In genomic region chr14:102765770-102766169, GRCh38 we compare ENCODE assay signal across 5 cellular contexts. TPM values are rescaled to one million over a fixed set of nuclear protein-coding genes. Genes with fewer than 3 reads are reported as not detected.
A peak's percentile ranks its signal among the peaks of the same experiment; 100 is the strongest.
DNase-seq lines count a peak whose midpoint lies in the region; ATAC-seq and TF ChIP-seq lines count a peak whose summit lies in the region.
"Not testable (repeated sequence)": the region's sequence is repeated elsewhere in the genome, so short reads cannot be mapped to it uniquely, and the experiment has no call there.

No MANE protein-coding gene starts in this region.

- not testable (repeated sequence) for H3K9me3 ChIP-seq in HEK293 (ENCODE audit: control insufficient read depth, insufficient read depth, low read depth, low read length)

- H3K27ac ChIP-seq in HEK293 (ENCODE audit: extremely low read depth, low read depth, low read length) = not testable (repeated sequence)

- TF ChIP-seq CTCF in HEK293 (tag by site-specific recombination; IDR thresholded peaks at IDR 0.05); activated B cell treated with CpG ODN at 0.5 μM for 24 hours (IDR thresholded peaks at IDR 0.05): not testable (repeated sequence)

- H3K9me3 Mint-ChIP-seq in activated B cell treated with CpG ODN at 0.5 μM for 24 hours; memory B cell; stimulated activated effector memory CD8-positive, alpha-beta T cell treated with anti-CD3 and anti-CD28 coated beads, Interleukin-12 subunit alpha, Interleukin-12 subunit beta, amount 100 ng/mL, for 72 hours; stimulated activated naive B cell treated with anti-CD40 and anti-IgM and Interleukin-4, amounts not matched to agents 10 μg/mL and 1 μg/mL and 100 μg/mL, for 72 hours: not testable (repeated sequence)

- not testable (repeated sequence) for H3K36me3 Mint-ChIP-seq in activated B cell treated with CpG ODN at 0.5 μM for 24 hours (ENCODE audit: low read depth); memory B cell; stimulated activated effector memory CD8-positive, alpha-beta T cell treated with anti-CD3 and anti-CD28 coated beads, Interleukin-12 subunit alpha, Interleukin-12 subunit beta, amount 100 ng/mL, for 72 hours; stimulated activated naive B cell treated with anti-CD40 and anti-IgM and Interleukin-4, amounts not matched to agents 10 μg/mL and 1 μg/mL and 100 μg/mL, for 72 hours

- not testable (repeated sequence) for H3K4me1 ChIP-seq in HEK293 (ENCODE audit: control insufficient read depth, insufficient read depth, low read length)

- not testable (repeated sequence) for H3K27me3 Mint-ChIP-seq in activated B cell treated with CpG ODN at 0.5 μM for 24 hours; memory B cell; stimulated activated naive B cell treated with anti-CD40 and anti-IgM and Interleukin-4, amounts not matched to agents 10 μg/mL and 1 μg/mL and 100 μg/mL, for 72 hours

- H3K36me3 ChIP-seq in HEK293 (ENCODE audit: control insufficient read depth in 2 of 2, insufficient read depth in 1 of 2, low read length in 2 of 2) = not testable (repeated sequence)

- not testable (repeated sequence) for H3K4me3 Mint-ChIP-seq in activated B cell treated with CpG ODN at 0.5 μM for 24 hours; memory B cell; stimulated activated effector memory CD8-positive, alpha-beta T cell treated with anti-CD3 and anti-CD28 coated beads, Interleukin-12 subunit alpha, Interleukin-12 subunit beta, amount 100 ng/mL, for 72 hours; stimulated activated naive B cell treated with anti-CD40 and anti-IgM and Interleukin-4, amounts not matched to agents 10 μg/mL and 1 μg/mL and 100 μg/mL, for 72 hours

- POLR2A ChIA-PET in HEK293 (lab: Yijun Ruan, JAX) (interaction anchor here (0.7 kb wide), 1 partner anchor 304 kb away, joined by 10 read pairs; no protein-coding TSS in a partner anchor), activated B cell treated with CpG ODN at 0.5 μM for 24 hours (lab: Charles Lee) (interaction anchor here (0.6 to 3.2 kb wide), 2 partner anchors 8 to 21 kb away, joined by 3 to 18 read pairs; no protein-coding TSS in a partner anchor)

- H3K4me3 ChIP-seq in HEK293 (ENCODE audit: low read depth, low read length) = not testable (repeated sequence)

- H3K4me1 Mint-ChIP-seq in activated B cell treated with CpG ODN at 0.5 μM for 24 hours = peaks cover 68% of the 10 kb centered on the region
- H3K4me1 Mint-ChIP-seq in memory B cell = peaks cover 26% of the 10 kb centered on the region
- H3K4me1 Mint-ChIP-seq in stimulated activated effector memory CD8-positive, alpha-beta T cell treated with anti-CD3 and anti-CD28 coated beads, Interleukin-12 subunit alpha, Interleukin-12 subunit beta, amount 100 ng/mL, for 72 hours = not testable (repeated sequence)
- H3K4me1 Mint-ChIP-seq in stimulated activated naive B cell treated with anti-CD40 and anti-IgM and Interleukin-4, amounts not matched to agents 10 μg/mL and 1 μg/mL and 100 μg/mL, for 72 hours = peaks cover 51 to 75% of the 10 kb centered on the region in 2 donors

- CTCF ChIA-PET in HEK293 (lab: Yijun Ruan, JAX) = not testable (repeated sequence)
- CTCF ChIA-PET in activated B cell treated with CpG ODN at 0.5 μM for 24 hours (lab: Charles Lee) = interaction anchor here (1.1 kb wide), 1 partner anchor 9 kb away, joined by 4 read pairs; no protein-coding TSS in a partner anchor

- not testable (repeated sequence) for ATAC-seq in activated B cell treated with CpG ODN at 0.5 μM for 24 hours (ENCODE audit: low read depth); memory B cell (ENCODE audit: low read depth); stimulated activated effector memory CD8-positive, alpha-beta T cell treated with anti-CD3 and anti-CD28 coated beads, Interleukin-12 subunit alpha, Interleukin-12 subunit beta, amount 100 ng/mL, for 72 hours; stimulated activated naive B cell treated with anti-CD40 and anti-IgM and Interleukin-4, amounts not matched to agents 10 μg/mL and 1 μg/mL and 100 μg/mL, for 72 hours (replicated peaks)

- peak overlapping the region; percentile 24 for H3K27ac Mint-ChIP-seq in activated B cell treated with CpG ODN at 0.5 μM for 24 hours
- peak overlapping the region; percentile 87 for H3K27ac Mint-ChIP-seq in memory B cell
- H3K27ac Mint-ChIP-seq in stimulated activated effector memory CD8-positive, alpha-beta T cell treated with anti-CD3 and anti-CD28 coated beads, Interleukin-12 subunit alpha, Interleukin-12 subunit beta, amount 100 ng/mL, for 72 hours = peak overlapping the region; percentile 51
- peak overlapping the region; percentile 87 for H3K27ac Mint-ChIP-seq in stimulated activated naive B cell treated with anti-CD40 and anti-IgM and Interleukin-4, amounts not matched to agents 10 μg/mL and 1 μg/mL and 100 μg/mL, for 72 hours

- not testable (repeated sequence) for DNase-seq in activated B cell treated with CpG ODN at 0.5 μM for 24 hours; memory B cell (ENCODE audit: low spot score in 2 of 2); stimulated activated effector memory CD8-positive, alpha-beta T cell treated with anti-CD3 and anti-CD28 coated beads, Interleukin-12 subunit alpha, Interleukin-12 subunit beta, amount 100 ng/mL, for 72 hours (ENCODE audit: low spot score in 2 of 2); stimulated activated naive B cell treated with anti-CD40 and anti-IgM and Interleukin-4, amounts not matched to agents 10 μg/mL and 1 μg/mL and 100 μg/mL, for 72 hours

- intact Hi-C loops in activated B cell treated with CpG ODN at 0.5 μM for 24 hours (cut with micrococcal nuclease) = loop anchor here (10.0 kb wide), 1 partner anchor 759 kb away; the partner anchor contains the start of genes CKB and TRMT61A

TF ChIP-seq in HEK293, 187 proteins besides CTCF, POLR2A, EP300 and RAD21:
- TF ChIP-seq PRDM1 (tag by site-specific recombination; IDR thresholded peaks at IDR 0.05) (peak; percentile 86), ZNF366 (tag by site-specific recombination; conservative IDR thresholded peaks at IDR 0.05) (0 out of 2 replicates have a peak, but pooled peaks have one; percentile 51)
TF ChIP-seq in HEK293: peak in this region for 2; not testable (repeated sequence) for 185.

RNA-seq across cellular contexts. Expression of gene TRAF3, which starts 11.5 kb away (rescaled TPM):
- total RNA-seq in activated B cell treated with CpG ODN at 0.5 μM for 24 hours = 120 and 124 TPM in 2 replicates

Comparison
In these comparisons a context has a peak if more than half of its experiments do, and no peak if none do; other contexts are left out.
1. H3K27ac Mint-ChIP-seq: peak in every context shown above with its lines; median percentile 87 in memory B cell; 87 in stimulated activated naive B cell treated with anti-CD40 and anti-IgM and Interleukin-4, amounts not matched to agents 10 μg/mL and 1 μg/mL and 100 μg/mL, for 72 hours; 51 in stimulated activated effector memory CD8-positive, alpha-beta T cell treated with anti-CD3 and anti-CD28 coated beads, Interleukin-12 subunit alpha, Interleukin-12 subunit beta, amount 100 ng/mL, for 72 hours; 24 in activated B cell treated with CpG ODN at 0.5 μM for 24 hours.